Comparison of ENCODE assay signal across 1 cellular context in the genomic region with DNA sequence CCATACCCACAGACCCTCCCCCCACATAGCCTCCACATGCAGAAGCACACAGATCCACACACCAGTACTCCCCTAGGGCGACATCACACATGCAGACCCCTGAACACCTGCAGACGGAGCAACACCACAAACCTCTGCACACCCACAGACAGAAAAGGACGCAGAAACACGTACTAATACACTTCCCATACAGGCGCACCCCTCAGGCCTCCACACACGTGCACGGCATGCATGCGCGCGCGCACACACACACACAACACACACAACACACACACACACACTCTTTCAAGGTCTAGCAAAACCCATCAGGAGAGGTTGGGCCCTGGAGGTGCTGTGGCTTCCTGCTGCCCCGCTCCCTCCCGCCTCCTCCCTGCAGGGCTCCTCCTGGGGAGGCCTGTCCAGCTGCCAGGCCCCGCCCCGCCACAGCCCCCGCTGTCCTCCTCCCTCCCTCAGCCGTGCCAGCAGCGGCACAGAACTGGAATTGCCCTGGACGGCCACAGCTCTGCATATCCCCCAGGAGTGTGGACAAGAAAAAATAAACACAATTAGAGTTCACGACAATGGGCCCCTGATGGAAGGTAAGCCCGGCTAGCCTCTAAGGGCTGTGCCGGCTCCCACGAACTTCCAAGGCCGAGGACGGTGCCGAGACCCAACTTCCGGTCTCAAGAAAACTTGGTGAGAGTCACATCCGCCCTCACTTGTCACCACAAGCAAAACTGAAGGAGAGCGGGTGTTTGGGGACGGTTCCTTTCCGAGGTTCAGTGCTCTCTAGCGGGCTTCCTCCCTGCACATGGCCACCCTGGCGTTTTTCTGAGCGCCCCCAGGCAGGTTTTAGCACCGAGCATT.
TF ChIP-seq lines count a peak whose summit lies in the region.

No MANE protein-coding gene starts in this region.

TF ChIP-seq in K562, 482 proteins besides CTCF, POLR2A, EP300 and RAD21 (continued from another document and continues in another):
- no peak for TF ChIP-seq RBM34 (IDR thresholded peaks at IDR 0.05; ENCODE audit: borderline replicate concordance, insufficient read depth, low read length)
- peak; percentile 48 for TF ChIP-seq KDM5B (IDR thresholded peaks at IDR 0.05; ENCODE audit: insufficient replicate concordance, low read depth, low read length)
- no peak for TF ChIP-seq FOXJ3 (CRISPR knock-in tag; IDR thresholded peaks at IDR 0.05)
- peak; percentile 93 for TF ChIP-seq ETV1 (tag; conservative IDR thresholded peaks at IDR 0.05; ENCODE audit: low read depth)
- TF ChIP-seq ZNF311 (CRISPR knock-in tag; IDR thresholded peaks at IDR 0.05) = no peak
- TF ChIP-seq ZNF707 (CRISPR knock-in tag; conservative IDR thresholded peaks at IDR 0.05) = no peak
- TF ChIP-seq, protein P1, sequence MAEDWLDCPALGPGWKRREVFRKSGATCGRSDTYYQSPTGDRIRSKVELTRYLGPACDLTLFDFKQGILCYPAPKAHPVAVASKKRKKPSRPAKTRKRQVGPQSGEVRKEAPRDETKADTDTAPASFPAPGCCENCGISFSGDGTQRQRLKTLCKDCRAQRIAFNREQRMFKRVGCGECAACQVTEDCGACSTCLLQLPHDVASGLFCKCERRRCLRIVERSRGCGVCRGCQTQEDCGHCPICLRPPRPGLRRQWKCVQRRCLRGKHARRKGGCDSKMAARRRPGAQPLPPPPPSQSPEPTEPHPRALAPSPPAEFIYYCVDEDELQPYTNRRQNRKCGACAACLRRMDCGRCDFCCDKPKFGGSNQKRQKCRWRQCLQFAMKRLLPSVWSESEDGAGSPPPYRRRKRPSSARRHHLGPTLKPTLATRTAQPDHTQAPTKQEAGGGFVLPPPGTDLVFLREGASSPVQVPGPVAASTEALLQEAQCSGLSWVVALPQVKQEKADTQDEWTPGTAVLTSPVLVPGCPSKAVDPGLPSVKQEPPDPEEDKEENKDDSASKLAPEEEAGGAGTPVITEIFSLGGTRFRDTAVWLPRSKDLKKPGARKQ (CRISPR knock-in tag; IDR thresholded peaks at IDR 0.05) = no peak
- no peak for TF ChIP-seq PCBP2 (IDR thresholded peaks at IDR 0.05; ENCODE audit: low read depth, low read length, poor library complexity, severe bottlenecking)
- no peak for TF ChIP-seq MED1 (CRISPR knock-in tag; IDR thresholded peaks at IDR 0.05; ENCODE audit: borderline replicate concordance)
- no peak for TF ChIP-seq JUN (IDR thresholded peaks at IDR 0.05; ENCODE audit: borderline replicate concordance, low read depth, low read length)
- TF ChIP-seq JUN (CRISPR knock-in tag; IDR thresholded peaks at IDR 0.05; ENCODE audit: borderline replicate concordance) = no peak
- TF ChIP-seq, protein P2, sequence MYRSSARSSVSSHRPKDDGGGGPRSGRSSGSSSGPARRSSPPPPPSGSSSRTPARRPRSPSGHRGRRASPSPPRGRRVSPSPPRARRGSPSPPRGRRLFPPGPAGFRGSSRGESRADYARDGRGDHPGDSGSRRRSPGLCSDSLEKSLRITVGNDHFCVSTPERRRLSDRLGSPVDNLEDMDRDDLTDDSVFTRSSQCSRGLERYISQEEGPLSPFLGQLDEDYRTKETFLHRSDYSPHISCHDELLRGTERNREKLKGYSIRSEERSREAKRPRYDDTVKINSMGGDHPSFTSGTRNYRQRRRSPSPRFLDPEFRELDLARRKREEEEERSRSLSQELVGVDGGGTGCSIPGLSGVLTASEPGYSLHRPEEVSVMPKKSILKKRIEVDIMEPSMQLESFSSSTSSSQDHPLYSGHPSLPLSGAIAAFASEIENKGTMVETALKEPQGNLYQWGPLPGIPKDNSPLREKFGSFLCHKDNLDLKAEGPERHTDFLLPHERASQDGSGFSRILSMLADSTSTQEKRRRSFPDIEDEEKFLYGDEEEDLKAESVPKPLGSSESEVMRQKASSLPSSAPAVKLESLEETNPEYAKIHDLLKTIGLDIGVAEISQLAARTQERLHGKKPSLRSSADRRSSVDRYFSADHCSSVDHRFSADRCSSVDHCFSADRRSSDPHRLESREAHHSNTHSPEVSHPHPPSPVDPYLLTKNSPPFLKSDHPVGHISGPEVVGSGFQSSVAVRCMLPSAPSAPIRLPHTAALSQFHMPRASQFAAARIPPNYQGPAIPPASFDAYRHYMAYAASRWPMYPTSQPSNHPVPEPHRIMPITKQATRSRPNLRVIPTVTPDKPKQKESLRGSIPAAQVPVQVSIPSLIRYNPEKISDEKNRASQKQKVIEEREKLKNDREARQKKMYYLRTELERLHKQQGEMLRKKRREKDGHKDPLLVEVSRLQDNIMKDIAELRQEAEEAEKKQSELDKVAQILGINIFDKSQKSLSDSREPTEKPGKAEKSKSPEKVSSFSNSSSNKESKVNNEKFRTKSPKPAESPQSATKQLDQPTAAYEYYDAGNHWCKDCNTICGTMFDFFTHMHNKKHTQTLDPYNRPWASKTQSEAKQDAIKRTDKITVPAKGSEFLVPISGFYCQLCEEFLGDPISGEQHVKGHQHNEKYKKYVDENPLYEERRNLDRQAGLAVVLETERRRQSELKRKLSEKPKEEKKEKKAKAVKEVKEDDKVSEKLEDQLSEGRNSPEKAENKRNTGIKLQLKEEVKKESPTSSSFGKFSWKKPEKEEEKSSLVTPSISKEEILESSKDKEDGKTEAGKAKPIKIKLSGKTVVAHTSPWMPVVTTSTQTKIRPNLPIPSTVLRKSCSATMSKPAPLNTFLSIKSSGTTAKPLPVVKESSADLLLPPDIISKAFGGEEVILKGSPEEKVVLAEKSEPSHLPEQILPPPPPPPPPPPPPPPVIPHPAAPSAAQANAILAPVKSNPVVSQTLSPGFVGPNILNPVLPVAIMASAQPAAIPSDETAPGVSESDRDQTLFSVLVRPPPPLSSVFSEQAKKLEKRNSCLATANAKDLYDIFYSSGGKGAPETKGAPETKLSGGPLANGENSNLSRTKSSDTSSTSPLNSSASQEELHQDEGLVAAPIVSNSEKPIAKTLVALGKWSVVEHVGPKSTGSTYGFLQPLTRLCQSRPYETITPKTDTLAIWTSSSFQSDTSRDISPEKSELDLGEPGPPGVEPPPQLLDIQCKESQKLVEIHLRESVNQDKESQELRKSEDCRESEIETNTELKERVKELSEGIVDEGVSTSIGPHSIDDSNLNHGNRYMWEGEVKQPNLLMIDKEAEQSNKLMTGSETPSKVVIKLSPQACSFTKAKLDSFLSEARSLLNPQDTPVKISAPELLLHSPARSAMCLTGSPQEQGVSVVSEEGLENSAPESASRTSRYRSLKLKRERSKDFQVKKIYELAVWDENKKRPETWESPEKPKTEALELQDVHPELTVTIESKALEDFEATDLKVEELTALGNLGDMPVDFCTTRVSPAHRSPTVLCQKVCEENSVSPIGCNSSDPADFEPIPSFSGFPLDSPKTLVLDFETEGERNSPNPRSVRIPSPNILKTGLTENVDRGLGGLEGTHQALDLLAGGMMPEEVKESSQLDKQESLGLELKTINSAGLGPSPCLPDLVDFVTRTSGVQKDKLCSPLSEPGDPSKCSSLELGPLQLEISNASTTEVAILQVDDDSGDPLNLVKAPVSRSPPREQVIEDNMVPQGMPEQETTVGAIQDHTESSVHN (IDR thresholded peaks at IDR 0.05; ENCODE audit: borderline replicate concordance in 1 of 2, low read depth in 1 of 2) = no peak
- TF ChIP-seq E2F3 (CRISPR knock-in tag; IDR thresholded peaks at IDR 0.05) = peak; percentile 5; the same call in 1 of the 2 replicates
- TF ChIP-seq, protein P3, sequence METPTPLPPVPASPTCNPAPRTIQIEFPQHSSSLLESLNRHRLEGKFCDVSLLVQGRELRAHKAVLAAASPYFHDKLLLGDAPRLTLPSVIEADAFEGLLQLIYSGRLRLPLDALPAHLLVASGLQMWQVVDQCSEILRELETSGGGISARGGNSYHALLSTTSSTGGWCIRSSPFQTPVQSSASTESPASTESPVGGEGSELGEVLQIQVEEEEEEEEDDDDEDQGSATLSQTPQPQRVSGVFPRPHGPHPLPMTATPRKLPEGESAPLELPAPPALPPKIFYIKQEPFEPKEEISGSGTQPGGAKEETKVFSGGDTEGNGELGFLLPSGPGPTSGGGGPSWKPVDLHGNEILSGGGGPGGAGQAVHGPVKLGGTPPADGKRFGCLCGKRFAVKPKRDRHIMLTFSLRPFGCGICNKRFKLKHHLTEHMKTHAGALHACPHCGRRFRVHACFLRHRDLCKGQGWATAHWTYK (CRISPR knock-in tag; IDR thresholded peaks at IDR 0.05) = no peak
- no peak; the same call in 1 of the 2 replicates for TF ChIP-seq POLR2H (tag; IDR thresholded peaks at IDR 0.05; ENCODE audit: low read depth)
- no peak for TF ChIP-seq NR1H2 (CRISPR knock-in tag; IDR thresholded peaks at IDR 0.05)
- no peak for TF ChIP-seq ZNF79 (CRISPR knock-in tag; IDR thresholded peaks at IDR 0.05; ENCODE audit: low read depth)
- TF ChIP-seq, protein P4, sequence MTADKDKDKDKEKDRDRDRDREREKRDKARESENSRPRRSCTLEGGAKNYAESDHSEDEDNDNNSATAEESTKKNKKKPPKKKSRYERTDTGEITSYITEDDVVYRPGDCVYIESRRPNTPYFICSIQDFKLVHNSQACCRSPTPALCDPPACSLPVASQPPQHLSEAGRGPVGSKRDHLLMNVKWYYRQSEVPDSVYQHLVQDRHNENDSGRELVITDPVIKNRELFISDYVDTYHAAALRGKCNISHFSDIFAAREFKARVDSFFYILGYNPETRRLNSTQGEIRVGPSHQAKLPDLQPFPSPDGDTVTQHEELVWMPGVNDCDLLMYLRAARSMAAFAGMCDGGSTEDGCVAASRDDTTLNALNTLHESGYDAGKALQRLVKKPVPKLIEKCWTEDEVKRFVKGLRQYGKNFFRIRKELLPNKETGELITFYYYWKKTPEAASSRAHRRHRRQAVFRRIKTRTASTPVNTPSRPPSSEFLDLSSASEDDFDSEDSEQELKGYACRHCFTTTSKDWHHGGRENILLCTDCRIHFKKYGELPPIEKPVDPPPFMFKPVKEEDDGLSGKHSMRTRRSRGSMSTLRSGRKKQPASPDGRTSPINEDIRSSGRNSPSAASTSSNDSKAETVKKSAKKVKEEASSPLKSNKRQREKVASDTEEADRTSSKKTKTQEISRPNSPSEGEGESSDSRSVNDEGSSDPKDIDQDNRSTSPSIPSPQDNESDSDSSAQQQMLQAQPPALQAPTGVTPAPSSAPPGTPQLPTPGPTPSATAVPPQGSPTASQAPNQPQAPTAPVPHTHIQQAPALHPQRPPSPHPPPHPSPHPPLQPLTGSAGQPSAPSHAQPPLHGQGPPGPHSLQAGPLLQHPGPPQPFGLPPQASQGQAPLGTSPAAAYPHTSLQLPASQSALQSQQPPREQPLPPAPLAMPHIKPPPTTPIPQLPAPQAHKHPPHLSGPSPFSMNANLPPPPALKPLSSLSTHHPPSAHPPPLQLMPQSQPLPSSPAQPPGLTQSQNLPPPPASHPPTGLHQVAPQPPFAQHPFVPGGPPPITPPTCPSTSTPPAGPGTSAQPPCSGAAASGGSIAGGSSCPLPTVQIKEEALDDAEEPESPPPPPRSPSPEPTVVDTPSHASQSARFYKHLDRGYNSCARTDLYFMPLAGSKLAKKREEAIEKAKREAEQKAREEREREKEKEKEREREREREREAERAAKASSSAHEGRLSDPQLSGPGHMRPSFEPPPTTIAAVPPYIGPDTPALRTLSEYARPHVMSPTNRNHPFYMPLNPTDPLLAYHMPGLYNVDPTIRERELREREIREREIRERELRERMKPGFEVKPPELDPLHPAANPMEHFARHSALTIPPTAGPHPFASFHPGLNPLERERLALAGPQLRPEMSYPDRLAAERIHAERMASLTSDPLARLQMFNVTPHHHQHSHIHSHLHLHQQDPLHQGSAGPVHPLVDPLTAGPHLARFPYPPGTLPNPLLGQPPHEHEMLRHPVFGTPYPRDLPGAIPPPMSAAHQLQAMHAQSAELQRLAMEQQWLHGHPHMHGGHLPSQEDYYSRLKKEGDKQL (CRISPR knock-in tag; IDR thresholded peaks at IDR 0.05; ENCODE audit: borderline replicate concordance) = no peak
- TF ChIP-seq HDAC8 (tag; IDR thresholded peaks at IDR 0.05) = no peak
- TF ChIP-seq SMARCB1 (IDR thresholded peaks at IDR 0.05; ENCODE audit: insufficient read length, low read depth) = no peak
- no peak for TF ChIP-seq KLF13 (tag; IDR thresholded peaks at IDR 0.05; ENCODE audit: borderline replicate concordance, low read depth)
- TF ChIP-seq MCM5 (IDR thresholded peaks at IDR 0.05; ENCODE audit: low read depth) = no peak
- no peak for TF ChIP-seq ZKSCAN3 (CRISPR knock-in tag; IDR thresholded peaks at IDR 0.05)
- no peak for TF ChIP-seq TAF7 (tag; IDR thresholded peaks at IDR 0.05)
- no peak for TF ChIP-seq RUNX1 (IDR thresholded peaks at IDR 0.05; ENCODE audit: low read depth)
- TF ChIP-seq BCOR (IDR thresholded peaks at IDR 0.05) = peak; percentile 16; the same call in 1 of the 2 replicates
- peak; percentile 45; the same call in 1 of the 2 replicates for TF ChIP-seq ATF7 (IDR thresholded peaks at IDR 0.05)
- no peak for TF ChIP-seq DACH1 (IDR thresholded peaks at IDR 0.05; ENCODE audit: partially characterized antibody)
- peak; percentile 87 for TF ChIP-seq RBFOX2 (IDR thresholded peaks at IDR 0.05; ENCODE audit: low read depth, low read length)
- no peak for TF ChIP-seq NCOA4 (IDR thresholded peaks at IDR 0.05; ENCODE audit: partially characterized antibody)
- TF ChIP-seq, protein P5, sequence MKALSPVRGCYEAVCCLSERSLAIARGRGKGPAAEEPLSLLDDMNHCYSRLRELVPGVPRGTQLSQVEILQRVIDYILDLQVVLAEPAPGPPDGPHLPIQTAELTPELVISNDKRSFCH (CRISPR knock-in tag; IDR thresholded peaks at IDR 0.05) = 0 out of 2 replicates have a peak, but pooled peaks have one; percentile 10
- TF ChIP-seq, protein P5 (tag; IDR thresholded peaks at IDR 0.05) = 0 out of 2 replicates have a peak, but pooled peaks have one; percentile 24
- no peak for TF ChIP-seq ATF1 (CRISPR knock-in tag; IDR thresholded peaks at IDR 0.05)
- peak; percentile 52; the same call in 1 of the 2 replicates for TF ChIP-seq ATF1 (tag; IDR thresholded peaks at IDR 0.05)
- TF ChIP-seq, protein P6, sequence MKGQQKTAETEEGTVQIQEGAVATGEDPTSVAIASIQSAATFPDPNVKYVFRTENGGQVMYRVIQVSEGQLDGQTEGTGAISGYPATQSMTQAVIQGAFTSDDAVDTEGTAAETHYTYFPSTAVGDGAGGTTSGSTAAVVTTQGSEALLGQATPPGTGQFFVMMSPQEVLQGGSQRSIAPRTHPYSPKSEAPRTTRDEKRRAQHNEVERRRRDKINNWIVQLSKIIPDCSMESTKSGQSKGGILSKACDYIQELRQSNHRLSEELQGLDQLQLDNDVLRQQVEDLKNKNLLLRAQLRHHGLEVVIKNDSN (CRISPR knock-in tag; IDR thresholded peaks at IDR 0.05) = no peak
- TF ChIP-seq ARNT (IDR thresholded peaks at IDR 0.05) = peak; percentile 12 to 53; a peak in 1 of 4 replicates
